Comparison of ENCODE assay signal across 22 cellular contexts in the genomic region with DNA sequence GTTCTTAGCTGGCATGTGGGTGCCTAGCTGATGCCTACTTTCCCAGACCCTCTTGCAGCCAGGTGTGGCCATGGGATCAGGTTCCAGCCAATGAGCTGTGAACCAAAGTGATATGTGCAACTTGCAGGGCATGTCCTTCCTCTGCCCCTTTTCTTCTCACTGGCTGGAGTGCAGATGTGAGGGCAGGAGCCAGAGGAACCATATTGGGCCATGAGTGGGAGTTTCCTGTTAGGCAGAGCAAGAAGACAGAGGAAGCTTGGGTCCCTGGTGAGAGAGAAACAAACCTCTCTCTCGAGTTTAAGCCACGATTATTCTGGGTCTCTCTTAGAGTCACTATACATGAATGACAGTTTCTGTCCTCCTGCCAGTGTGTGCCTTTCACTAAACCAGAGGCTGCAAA.
DNase-seq lines count a peak whose midpoint lies in the region; ATAC-seq, FAIRE-seq and TF ChIP-seq lines count a peak whose summit lies in the region.
"Had no signal": no experiment of that assay in that cellular context is flagged by ENCODE, and none has a peak within 500 bp of the region (broad histone marks: within the 10 kb centered on the region; RNA-seq: fewer than 3 reads in every experiment).

No MANE protein-coding gene starts in this region.

- H3K36me3 Mint-ChIP-seq in astrocyte (ENCODE audit: low read depth, unreplicated experiment) (peaks cover 3% of the 10 kb centered on the region), neural crest cell (ENCODE audit: low read depth) (no peaks in the 10 kb centered on the region)

- FAIRE-seq in astrocyte (lab: Jason Lieb, UNC), result no peak
- FAIRE-seq: G401.6, H54 had no signal

- intact Hi-C loops in vagina (cut with DNase I), result no loop called here

- no peak for TF ChIP-seq POLR2A in vagina (IDR thresholded peaks at IDR 0.05)

- H3K9ac ChIP-seq in astrocyte (ENCODE audit: low read length), result peak overlapping the region; percentile 34

- H3K27me3 ChIP-seq in ACC112 (ENCODE audit: insufficient read depth, low read length), result no peaks in the 10 kb centered on the region
- peaks cover 9% of the 10 kb centered on the region for H3K27me3 ChIP-seq in astrocyte (ENCODE audit: insufficient read depth, low read length)
- no peaks in the 10 kb centered on the region for H3K27me3 ChIP-seq in vagina
- H3K27me3 ChIP-seq: SJSA1 had no signal

- ATAC-seq in HG02588 (IDR thresholded peaks at IDR 0.05; ENCODE audit: unreplicated experiment), result no peak
- ATAC-seq in activated CD4-positive, CD25-positive, alpha-beta regulatory T cell treated with anti-CD3 and anti-CD28 coated beads, Interleukin-2, amount 50 U/mL, for 24 hours, result no peak
- ATAC-seq: CD8-positive, alpha-beta T cell; Right ventricle myocardium inferior had no signal

- no peaks in the 10 kb centered on the region for H3K9me3 ChIP-seq in astrocyte (ENCODE audit: insufficient read depth, low read depth, low read length)
- no peaks in the 10 kb centered on the region for H3K9me3 ChIP-seq in vagina
- H3K9me3 ChIP-seq: SJSA1 had no signal

- H3K4me1 Mint-ChIP-seq in astrocyte (ENCODE audit: low read depth, unreplicated experiment) (peaks cover 12% of the 10 kb centered on the region), neural crest cell (peaks cover 20% of the 10 kb centered on the region)

- H3K36me3 ChIP-seq in ACC112 (ENCODE audit: insufficient read depth, low read length) (no peaks in the 10 kb centered on the region), astrocyte (ENCODE audit: insufficient read depth, low read length) (no peaks in the 10 kb centered on the region), vagina (no peaks in the 10 kb centered on the region)
- H3K36me3 ChIP-seq: SJSA1 had no signal

- H2AFZ ChIP-seq in ACC112 (ENCODE audit: low read length, unreplicated experiment) (no peak overlapping the region), astrocyte (ENCODE audit: low read depth, low read length) (no peak overlapping the region)

- H3K27ac Mint-ChIP-seq in astrocyte (ENCODE audit: unreplicated experiment) (no peak overlapping the region), neural crest cell (ENCODE audit: unreplicated experiment) (peak overlapping the region; percentile 67)
- H3K27ac Mint-ChIP-seq: CD8-positive, alpha-beta T cell; HFFc6 had no signal

- TF ChIP-seq CTCF in astrocyte (IDR thresholded peaks at IDR 0.05; ENCODE audit: insufficient read depth, low read depth, low read length) (no peak), neural crest cell (conservative IDR thresholded peaks at IDR 0.05) (no peak), vagina (IDR thresholded peaks at IDR 0.05) (no peak)

- H3K9me3 Mint-ChIP-seq in astrocyte (ENCODE audit: unreplicated experiment) (peaks cover 2% of the 10 kb centered on the region), neural crest cell (no peaks in the 10 kb centered on the region)
- H3K9me3 Mint-ChIP-seq: CD8-positive, alpha-beta T cell had no signal

- H3K4me1 ChIP-seq in ACC112 (ENCODE audit: control insufficient read depth, insufficient read depth, low read length, unreplicated experiment) (peaks cover 44% of the 10 kb centered on the region), astrocyte (ENCODE audit: insufficient read depth, low read length) (peaks cover 34% of the 10 kb centered on the region), vagina (peaks cover 10% of the 10 kb centered on the region)

- H3K4me3 ChIP-seq in ACC112 (ENCODE audit: low read depth, low read length) (no peak overlapping the region), astrocyte (ENCODE audit: insufficient read depth, low read depth, low read length) (no peak overlapping the region), vagina (no peak overlapping the region)
- H3K4me3 ChIP-seq: SJSA1 had no signal

- peak overlapping the region; percentile 53 for H3K4me2 ChIP-seq in astrocyte (ENCODE audit: low read length)

- H3K4me3 Mint-ChIP-seq in astrocyte (ENCODE audit: unreplicated experiment) (no peak overlapping the region), neural crest cell (no peak overlapping the region)
- H3K4me3 Mint-ChIP-seq: CD8-positive, alpha-beta T cell; HFFc6 had no signal

- DNase-seq in Kasumi-1 (lab: John Stamatoyannopoulos, UW), result peak; percentile 37 to 45
- no peak for DNase-seq in astrocyte (ENCODE audit: low read depth)
- no peak for DNase-seq in neural crest cell (ENCODE audit: low read depth, low spot score)
- DNase-seq in vagina (ENCODE audit: extremely low spot score in 2 of 2), result no peak
- DNase-seq: 8988T; AML-193; C1 segment of cervical spinal cord; CD8-positive, alpha-beta T cell; HFFc6; KBM-7; NCI-H1417; NCI-H1694 treated with DMSO at 0.1 percent for 48 hours; NCI-H2081 treated with DMSO at 0.1 percent for 48 hours; NCI-H446; NCI-H526 had no signal

- H3K27me3 Mint-ChIP-seq in astrocyte (ENCODE audit: low read depth, unreplicated experiment) (peaks cover 17% of the 10 kb centered on the region), neural crest cell (ENCODE audit: low read depth) (peaks cover 2% of the 10 kb centered on the region)

- H3K27ac ChIP-seq in ACC112 (ENCODE audit: low read depth, low read length) (peak overlapping the region; percentile 2; the same call in 1 of the 2 replicates), astrocyte (ENCODE audit: low read depth, low read length) (no peak overlapping the region), vagina (no peak overlapping the region)
- H3K27ac ChIP-seq: SJSA1 had no signal

- no peaks in the 10 kb centered on the region for H4K20me1 ChIP-seq in astrocyte (ENCODE audit: insufficient read depth, low read length)

- no peaks in the 10 kb centered on the region for H3K79me2 ChIP-seq in ACC112 (ENCODE audit: control insufficient read depth, insufficient read depth, low read length, unreplicated experiment)
- H3K79me2 ChIP-seq in astrocyte (ENCODE audit: insufficient read depth, low read length), result no peaks in the 10 kb centered on the region

Comparison
In these comparisons a context has a peak if more than half of its experiments do, and no peak if none do; other contexts are left out.
1. DNase-seq: peak in Kasumi-1 (2 of 2); none in astrocyte (single experiment), neural crest cell (single experiment) and vagina (0 of 2).